In genomic region chr7:17646181-17646956, GRCh38 we compare ENCODE assay signal across 10 cellular contexts.
DNase-seq lines count a peak whose midpoint lies in the region; ATAC-seq, FAIRE-seq and TF ChIP-seq lines count a peak whose summit lies in the region.
"Had no signal": no experiment of that assay in that cellular context is flagged by ENCODE, and none has a peak within 500 bp of the region (broad histone marks: within the 10 kb centered on the region; RNA-seq: fewer than 3 reads in every experiment).

No MANE protein-coding gene starts in this region.

- H3K9me1 ChIP-seq in endothelial cell of umbilical vein (replicated peaks; ENCODE audit: control insufficient read depth, extremely low read depth, insufficient read depth, low read length), result no peaks in the 10 kb centered on the region

- FAIRE-seq in endothelial cell of umbilical vein (lab: Jason Lieb, UNC), result peak; percentile 28
- FAIRE-seq: colon had no signal

- no peak overlapping the region for H3K4me3 Mint-ChIP-seq in neural progenitor cell

- TF ChIP-seq CTCF in endothelial cell of umbilical vein (IDR thresholded peaks at IDR 0.05; ENCODE audit: extremely low read depth in 1 of 2, insufficient read depth in 1 of 2, low read depth in 1 of 2, low read length in 2 of 2) (peak in 1 of 2 donors; percentile 17), neural progenitor cell (IDR thresholded peaks at IDR 0.05) (peak; percentile 22)

- H3K27me3 Mint-ChIP-seq in neural progenitor cell (ENCODE audit: insufficient read depth, low read depth), result no peaks in the 10 kb centered on the region

- H3K36me3 Mint-ChIP-seq in neural progenitor cell, result peaks cover 2% of the 10 kb centered on the region

- dilution Hi-C loops in endothelial cell of umbilical vein (cut with MboI; ENCODE audit: extremely low pct_ligation_motif_present, low sequenced_read_pairs), result no loop called here

- DNase-seq in GM03348 (ENCODE audit: low spot score) (peak; percentile 51), NOMO-1 (lab: John Stamatoyannopoulos, UW; ENCODE audit: unreplicated experiment in 2 of 2) (peak; percentile 17 to 41), endothelial cell of umbilical vein (ENCODE audit: low read depth, low spot score) (peak; percentile 38), neural progenitor cell (ENCODE audit: low spot score) (no peak), MG63 (no peak), NCI-H1930 (lab: John Stamatoyannopoulos, UW) (no peak), NCI-H2171 (lab: John Stamatoyannopoulos, UW) (no peak)

- H3K4me1 Mint-ChIP-seq in neural progenitor cell, result no peaks in the 10 kb centered on the region

- H3K9me3 Mint-ChIP-seq in neural progenitor cell, result peaks cover 16% of the 10 kb centered on the region

- BruUV-seq in endothelial cell of umbilical vein (replicated peaks; lab: Mats Ljungman, UMichigan), result no TSS peak

- CTCF ChIA-PET in endothelial cell of umbilical vein (lab: Charles Lee), result interaction anchor here (0.8 to 5.6 kb wide), 16 partner anchors 15 to 755 kb away, joined by 3 to 97 read pairs (median 4); no protein-coding TSS in a partner anchor

- H3K9ac ChIP-seq in endothelial cell of umbilical vein (replicated peaks; ENCODE audit: extremely low read depth, insufficient read depth, low read length) (no peak overlapping the region), neural progenitor cell (no peak overlapping the region)

- H3K36me3 ChIP-seq in endothelial cell of umbilical vein (ENCODE audit: control insufficient read depth in 2 of 2, extremely low read depth in 1 of 2, insufficient read depth in 2 of 2, low read length in 2 of 2), result no peaks in the 10 kb centered on the region
- H3K36me3 ChIP-seq in neural progenitor cell, result no peaks in the 10 kb centered on the region
- no peaks in the 10 kb centered on the region for H3K36me3 ChIP-seq in MG63
- H3K36me3 ChIP-seq: vagina had no signal

- H4K20me1 ChIP-seq in endothelial cell of umbilical vein (replicated peaks; ENCODE audit: control insufficient read depth, extremely low read depth, insufficient read depth, low read length), result no peaks in the 10 kb centered on the region
- no peaks in the 10 kb centered on the region for H4K20me1 ChIP-seq in neural progenitor cell (ENCODE audit: low read depth)

- H3K4me3 ChIP-seq in endothelial cell of umbilical vein (replicated peaks in 1 of 3; ENCODE audit: insufficient read depth in 1 of 3, low read depth in 1 of 3, low read length in 3 of 3) (no peak overlapping the region), neural progenitor cell (no peak overlapping the region), MG63 (no peak overlapping the region)
- H3K4me3 ChIP-seq: vagina had no signal

- H2AFZ ChIP-seq in endothelial cell of umbilical vein (ENCODE audit: low read depth, low read length) (no peak overlapping the region), neural progenitor cell (replicated peaks) (no peak overlapping the region)

- no peaks in the 10 kb centered on the region for H3K79me2 ChIP-seq in endothelial cell of umbilical vein (ENCODE audit: control insufficient read depth, insufficient read depth, low read length)
- no peaks in the 10 kb centered on the region for H3K79me2 ChIP-seq in neural progenitor cell (ENCODE audit: low read depth)

- no peak overlapping the region for H3K27ac ChIP-seq in endothelial cell of umbilical vein (ENCODE audit: insufficient read depth, low read depth, low read length)
- H3K27ac ChIP-seq in neural progenitor cell, result no peak overlapping the region
- H3K27ac ChIP-seq: vagina had no signal

- intact Hi-C loops in endothelial cell of umbilical vein (cut with micrococcal nuclease), result loop anchor here (1.0 kb wide), 2 partner anchors 344 to 664 kb away; no protein-coding TSS in a partner anchor

- ATAC-seq in GM18861 (IDR thresholded peaks at IDR 0.05; ENCODE audit: unreplicated experiment), result no peak

- no peak for TF ChIP-seq POLR2A in endothelial cell of umbilical vein (IDR thresholded peaks at IDR 0.05; ENCODE audit: low read depth, low read length)

- no peaks in the 10 kb centered on the region for H3K27me3 ChIP-seq in endothelial cell of umbilical vein (ENCODE audit: control insufficient read depth in 2 of 2, insufficient read depth in 2 of 2, low read length in 2 of 2)
- no peaks in the 10 kb centered on the region for H3K27me3 ChIP-seq in neural progenitor cell
- H3K27me3 ChIP-seq in MG63, result no peaks in the 10 kb centered on the region
- H3K27me3 ChIP-seq: vagina had no signal

- H3K4me2 ChIP-seq in endothelial cell of umbilical vein (ENCODE audit: insufficient read depth, low read length), result no peak overlapping the region
- no peak overlapping the region for H3K4me2 ChIP-seq in neural progenitor cell

- H3K27ac Mint-ChIP-seq in neural progenitor cell, result no peak overlapping the region

- H3F3A ChIP-seq in neural progenitor cell (ENCODE audit: low read depth), result no peaks in the 10 kb centered on the region

- POLR2A ChIA-PET in endothelial cell of umbilical vein (lab: Charles Lee), result interaction anchor here (0.6 to 0.7 kb wide), 2 partner anchors 20 to 561 kb away, joined by 3 to 4 read pairs; no protein-coding TSS in a partner anchor

- H3K9me3 ChIP-seq in endothelial cell of umbilical vein (replicated peaks; ENCODE audit: control insufficient read depth, insufficient read depth, low read length) (no peaks in the 10 kb centered on the region), neural progenitor cell (ENCODE audit: low read depth) (no peaks in the 10 kb centered on the region), MG63 (peaks cover 6% of the 10 kb centered on the region; the same call in 1 of the 2 replicates)
- H3K9me3 ChIP-seq: vagina had no signal

- H3K4me1 ChIP-seq in endothelial cell of umbilical vein (ENCODE audit: control insufficient read depth, extremely low read depth, insufficient read depth, low read length) (no peaks in the 10 kb centered on the region), neural progenitor cell (no peaks in the 10 kb centered on the region)

TF ChIP-seq in endothelial cell of umbilical vein, 7 proteins besides CTCF, POLR2A, EP300 and RAD21:
- TF ChIP-seq POLR2AphosphoS5 (IDR thresholded peaks at IDR 0.05; ENCODE audit: insufficient read depth, low read depth, low read length) (no peak), MYC (IDR thresholded peaks at IDR 0.05; ENCODE audit: low read depth, low read length) (no peak), JUN (IDR thresholded peaks at IDR 0.05; ENCODE audit: borderline replicate concordance, insufficient read depth, insufficient read length, low read depth) (no peak), MAX (IDR thresholded peaks at IDR 0.05; ENCODE audit: insufficient read depth, insufficient read length) (no peak), EZH2 (IDR thresholded peaks at IDR 0.05; ENCODE audit: borderline replicate concordance, low read depth, low read length, severe bottlenecking) (no peak), GATA2 (IDR thresholded peaks at IDR 0.05; ENCODE audit: insufficient read depth, insufficient read length, low read depth, low read length) (no peak), FOS (IDR thresholded peaks at IDR 0.05; ENCODE audit: borderline replicate concordance, insufficient read depth, low read length) (no peak)

Comparison
In these comparisons a context has a peak if more than half of its experiments do, and no peak if none do; other contexts are left out.
1. DNase-seq: peak in GM03348 (single experiment), NOMO-1 (2 of 2) and endothelial cell of umbilical vein (single experiment); none in neural progenitor cell (single experiment), MG63 (single experiment), NCI-H1930 (0 of 2) and NCI-H2171 (single experiment).